In the genomic region with DNA sequence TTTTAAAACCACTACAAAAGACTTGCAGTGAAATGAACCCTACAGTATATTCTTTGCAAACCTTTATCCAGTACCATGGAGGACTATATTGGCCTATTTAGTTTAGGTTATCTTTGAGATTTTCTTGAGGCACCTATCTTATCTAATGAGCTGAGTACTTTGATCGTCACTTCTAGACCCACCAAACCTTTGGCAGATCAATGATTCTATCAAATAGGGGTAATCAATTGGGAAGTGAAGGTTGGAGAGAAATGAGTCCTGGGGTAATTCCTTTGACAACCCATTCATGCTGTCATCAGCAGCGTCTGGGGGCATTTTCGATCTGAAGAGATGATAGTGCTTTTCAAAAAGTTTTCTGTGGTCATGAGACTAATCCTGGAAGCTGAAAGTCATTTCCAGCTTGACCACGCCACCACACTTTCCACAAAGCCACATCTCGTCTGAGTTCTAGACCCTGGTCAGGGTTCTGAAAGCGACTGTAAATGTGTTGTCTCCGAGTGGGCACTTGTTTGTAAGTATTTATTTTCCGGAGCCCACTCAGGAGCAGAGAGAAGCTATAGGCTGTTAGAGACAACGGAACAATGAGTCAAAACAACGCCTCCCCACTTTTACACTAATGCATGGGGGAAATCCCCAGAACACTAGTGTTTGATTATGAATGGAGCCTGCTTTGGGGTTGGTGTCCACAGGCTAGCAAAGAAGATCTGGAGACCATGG, we compare ENCODE assay signal across 11 cellular contexts. TPM values are rescaled to one million over a fixed set of nuclear protein-coding genes. Genes with fewer than 3 reads are reported as not detected.
A peak's percentile ranks its signal among the peaks of the same experiment; 100 is the strongest.
DNase-seq lines count a peak whose midpoint lies in the region; ATAC-seq lines count a peak whose summit lies in the region.
"Had no signal": no experiment of that assay in that cellular context is flagged by ENCODE, and none has a peak within 500 bp of the region (broad histone marks: within the 10 kb centered on the region; RNA-seq: fewer than 3 reads in every experiment).

No MANE protein-coding gene starts in this region.

- peak; percentile 89 for DNase-seq in activated CD8-positive, alpha-beta memory T cell treated with anti-CD3 and anti-CD28 coated beads, Interleukin-2, amount 50 U/mL, for 48 hours
- peak; percentile 51 for DNase-seq in stimulated activated CD8-positive, alpha-beta memory T cell treated with anti-CD3 and anti-CD28 coated beads, Interleukin-12 subunit alpha, Interleukin-12 subunit beta, amount 100 ng/mL, for 1 hour (ENCODE audit: low read depth)
- DNase-seq in nucleus accumbens (lab: John Stamatoyannopoulos, UW) (no peak), hepatic stellate cell (ENCODE audit: low spot score) (no peak), posterior cingulate gyrus (no peak), cerebellum (ENCODE audit: low spot score) (no peak)
- DNase-seq: naive B cell, Peyer's patch had no signal

- intact Hi-C loops in posterior cingulate gyrus (cut with DNase I): loop anchor here (10.0 kb wide), 2 partner anchors 147 to 273 kb away; no protein-coding TSS in a partner anchor

- ATAC-seq in GM19043 (IDR thresholded peaks at IDR 0.05; ENCODE audit: low read depth, unreplicated experiment): peak; percentile 35
- peak; percentile 31 for ATAC-seq in HG03066 (IDR thresholded peaks at IDR 0.05; ENCODE audit: low read depth, unreplicated experiment)
- ATAC-seq: effector memory CD8-positive, alpha-beta T cell had no signal

RNA-seq across cellular contexts. Expression of gene EGR2, which starts 4.8 kb away (rescaled TPM):
- 0.18 TPM for total RNA-seq in cerebellum

RNA-seq across cellular contexts. Expression of gene ADO, which starts 6.8 kb away (rescaled TPM):
- 32.3 TPM for total RNA-seq in cerebellum

Comparison
In these comparisons a context has a peak if more than half of its experiments do, and no peak if none do; other contexts are left out.
1. DNase-seq: peak in activated CD8-positive, alpha-beta memory T cell treated with anti-CD3 and anti-CD28 coated beads, Interleukin-2, amount 50 U/mL, for 48 hours (single experiment) and stimulated activated CD8-positive, alpha-beta memory T cell treated with anti-CD3 and anti-CD28 coated beads, Interleukin-12 subunit alpha, Interleukin-12 subunit beta, amount 100 ng/mL, for 1 hour (single experiment); none in nucleus accumbens (0 of 56), hepatic stellate cell (single experiment), posterior cingulate gyrus (0 of 10) and cerebellum (single experiment).